In genomic region chr10:11684341-11684716, GRCh38 we compare ENCODE assay signal across 7 cellular contexts. TPM values are rescaled to one million over a fixed set of nuclear protein-coding genes. Genes with fewer than 3 reads are reported as not detected.
DNase-seq lines count a peak whose midpoint lies in the region; ATAC-seq and TF ChIP-seq lines count a peak whose summit lies in the region.
"Not testable (repeated sequence)": the region's sequence is repeated elsewhere in the genome, so short reads cannot be mapped to it uniquely, and the experiment has no call there.

No MANE protein-coding gene starts in this region.

- H3K4me2 ChIP-seq in PC-9: peak overlapping the region; percentile 89
- H3K4me2 ChIP-seq in trophoblast cell (ENCODE audit: low read length): peak overlapping the region; percentile 45

- peaks cover 55% of the 10 kb centered on the region for H3K4me1 ChIP-seq in PC-9 (replicated peaks; ENCODE audit: insufficient read depth)
- H3K4me1 ChIP-seq in esophagus squamous epithelium: peaks cover 31 to 65% (median 35%) of the 10 kb centered on the region in 3 donors
- H3K4me1 ChIP-seq in trophoblast cell (ENCODE audit: control insufficient read depth in 1 of 2, insufficient read depth in 2 of 2, low read length in 2 of 2): peaks cover 38 to 43% of the 10 kb centered on the region in 2 experiments

- POLR2A ChIA-PET in PC-9 (lab: Charles Lee; ENCODE audit: unreplicated experiment): interaction anchor here (0.5 kb wide), 1 partner anchor 34 kb away, joined by 16 read pairs; no protein-coding TSS in a partner anchor

- not testable (repeated sequence) for H3K36me3 ChIP-seq in PC-9 (ENCODE audit: low read depth); esophagus squamous epithelium; trophoblast cell (ENCODE audit: control insufficient read depth in 1 of 2, insufficient read depth in 2 of 2, low read length in 2 of 2)

- peak overlapping the region; percentile 99 for H3K27ac Mint-ChIP-seq in activated naive CD4-positive, alpha-beta T cell treated with anti-CD3 and anti-CD28 coated beads, Interleukin-2, amount 10 ng/mL, durations not matched to agents 7 days and 5 days

- H2BK5ac ChIP-seq in trophoblast cell (ENCODE audit: low read depth, low read length, poor library complexity): peak overlapping the region; percentile 81

- peak overlapping the region; percentile 48 for H2BK120ac ChIP-seq in trophoblast cell (ENCODE audit: insufficient read depth, low read length, poor library complexity)

- H4K20me1 ChIP-seq in PC-9 (ENCODE audit: insufficient read depth): not testable (repeated sequence)

- H3F3A ChIP-seq in PC-9 (ENCODE audit: insufficient read depth, low read depth): peaks cover 53% of the 10 kb centered on the region

- H3K14ac ChIP-seq in trophoblast cell (ENCODE audit: low read length): not testable (repeated sequence)

- not testable (repeated sequence) for H3K36me3 Mint-ChIP-seq in activated naive CD4-positive, alpha-beta T cell treated with anti-CD3 and anti-CD28 coated beads, Interleukin-2, amount 10 ng/mL, durations not matched to agents 7 days and 5 days

- H3K27ac ChIP-seq in PC-9 (peak overlapping the region; percentile 98), esophagus squamous epithelium (peak overlapping the region; percentile 92 to 95 (median 93)), trophoblast cell (ENCODE audit: low read depth, low read length) (peak overlapping the region; percentile 88)

- not testable (repeated sequence) for H3K79me2 ChIP-seq in PC-9 (ENCODE audit: low read depth); trophoblast cell (ENCODE audit: control insufficient read depth, insufficient read depth, low read length, poor library complexity)

- CTCF ChIA-PET in PC-9 (lab: Charles Lee): not testable (repeated sequence)
- CTCF ChIA-PET in activated naive CD4-positive, alpha-beta T cell treated with anti-CD3 and anti-CD28 coated beads, Interleukin-2, amount 10 ng/mL, durations not matched to agents 7 days and 5 days (lab: Charles Lee): interaction anchor here (0.6 kb wide), 1 partner anchor 31 kb away, joined by 3 read pairs; no protein-coding TSS in a partner anchor

- not testable (repeated sequence) for H2AFZ ChIP-seq in PC-9; trophoblast cell (ENCODE audit: insufficient read depth, low read length, poor library complexity)

- H3K9ac ChIP-seq in trophoblast cell (ENCODE audit: low read length): not testable (repeated sequence)

- not testable (repeated sequence) for H3K4ac ChIP-seq in trophoblast cell (ENCODE audit: low read depth, low read length)

- not testable (repeated sequence) for H3K9me3 Mint-ChIP-seq in activated naive CD4-positive, alpha-beta T cell treated with anti-CD3 and anti-CD28 coated beads, Interleukin-2, amount 10 ng/mL, durations not matched to agents 7 days and 5 days

- H3K27me3 Mint-ChIP-seq in activated naive CD4-positive, alpha-beta T cell treated with anti-CD3 and anti-CD28 coated beads, Interleukin-2, amount 10 ng/mL, durations not matched to agents 7 days and 5 days: peaks cover 35% of the 10 kb centered on the region

- not testable (repeated sequence) for H4K12ac ChIP-seq in trophoblast cell (ENCODE audit: low read depth, low read length)

- H3K9me3 ChIP-seq in PC-9 (ENCODE audit: insufficient read depth, low read depth); esophagus squamous epithelium; trophoblast cell (ENCODE audit: insufficient read depth, low read depth, low read length): not testable (repeated sequence)

- H3K23ac ChIP-seq in trophoblast cell (ENCODE audit: low read length): not testable (repeated sequence)

- not testable (repeated sequence) for H3K9me2 ChIP-seq in PC-9 (ENCODE audit: insufficient read depth)

- peak overlapping the region; percentile 73 for H3K4me3 Mint-ChIP-seq in activated naive CD4-positive, alpha-beta T cell treated with anti-CD3 and anti-CD28 coated beads, Interleukin-2, amount 10 ng/mL, durations not matched to agents 7 days and 5 days

- H3K27me3 ChIP-seq in PC-9 (ENCODE audit: insufficient read depth, low read depth); esophagus squamous epithelium; trophoblast cell (ENCODE audit: insufficient read depth, low read length): not testable (repeated sequence)

- not testable (repeated sequence) for H3K18ac ChIP-seq in trophoblast cell (ENCODE audit: low read length)

- intact Hi-C loops in PC-9 (cut with micrococcal nuclease; ENCODE audit: unreplicated experiment); esophagus squamous epithelium (cut with DNase I): not testable (repeated sequence)

- H3K79me1 ChIP-seq in trophoblast cell (ENCODE audit: low read length): peaks cover 31% of the 10 kb centered on the region

- peaks cover 62% of the 10 kb centered on the region for H3K4me1 Mint-ChIP-seq in activated naive CD4-positive, alpha-beta T cell treated with anti-CD3 and anti-CD28 coated beads, Interleukin-2, amount 10 ng/mL, durations not matched to agents 7 days and 5 days

- DNase-seq in PC-9; activated naive CD4-positive, alpha-beta T cell treated with anti-CD3 and anti-CD28 coated beads, Interleukin-2, amount 10 ng/mL, durations not matched to agents 7 days and 5 days; esophagus squamous epithelium (lab: John Stamatoyannopoulos, UW); trophoblast cell: not testable (repeated sequence)

- not testable (repeated sequence) for H2AK5ac ChIP-seq in trophoblast cell (ENCODE audit: low read length)

- 56 to 58% methylated on average over 4 of the region's 4 CpGs for WGBS in esophagus squamous epithelium, 2 donors
- WGBS in trophoblast cell (ENCODE audit: extremely low coverage, insufficient coverage, insufficient read length): no CpG with 5 or more reads among the region's 4 CpGs

- TF ChIP-seq CTCF in PC-9 (conservative IDR thresholded peaks at IDR 0.05); esophagus squamous epithelium (IDR thresholded peaks at IDR 0.05): not testable (repeated sequence)

- peak overlapping the region; percentile 53; the same call in 1 of the 2 replicates for H3K4me3 ChIP-seq in PC-9
- peak overlapping the region in 3 of 4 donors; percentile 31 to 62 (median 39) for H3K4me3 ChIP-seq in esophagus squamous epithelium
- not testable (repeated sequence) for H3K4me3 ChIP-seq in trophoblast cell (ENCODE audit: low read depth, low read length)

- peak overlapping the region; percentile 29 for H4K8ac ChIP-seq in trophoblast cell (ENCODE audit: low read depth, low read length)

- H4K91ac ChIP-seq in trophoblast cell (ENCODE audit: low read depth, low read length): peak overlapping the region; percentile 63

- H2BK12ac ChIP-seq in trophoblast cell (ENCODE audit: low read length): not testable (repeated sequence)

- not testable (repeated sequence) for TF ChIP-seq POLR2A in GM18505 (IDR thresholded peaks at IDR 0.05; ENCODE audit: borderline replicate concordance, extremely low read depth, insufficient read depth, insufficient read length); esophagus squamous epithelium (IDR thresholded peaks at IDR 0.05)

- peak; percentile 1 for ATAC-seq in GM18505 (IDR thresholded peaks at IDR 0.05; ENCODE audit: unreplicated experiment)
- peak; percentile 8 for ATAC-seq in GM21619 (IDR thresholded peaks at IDR 0.05; ENCODE audit: unreplicated experiment)
- peak; percentile 1 for ATAC-seq in HG03135 (IDR thresholded peaks at IDR 0.05; ENCODE audit: unreplicated experiment)

- TSS peak; percentile 43 for BruUV-seq in PC-9 (replicated peaks; lab: Mats Ljungman, UMichigan)

RNA-seq across cellular contexts. Expression of gene ECHDC3, which starts 57.9 kb away (rescaled TPM):
- not detected in 2 replicates for total RNA-seq in PC-9 (2021)
- total RNA-seq in esophagus squamous epithelium: 10 to 100 TPM in 2 of 4 donors, 1 to 10 TPM in 1, under 1 TPM in 1; 0.44 to 55.7 (median 31.6) TPM
- polyA plus RNA-seq in trophoblast cell (2013): 2.5 and 2.8 TPM in 2 replicates
